22 cellular contexts compared by ENCODE assay signal in the genomic region with DNA sequence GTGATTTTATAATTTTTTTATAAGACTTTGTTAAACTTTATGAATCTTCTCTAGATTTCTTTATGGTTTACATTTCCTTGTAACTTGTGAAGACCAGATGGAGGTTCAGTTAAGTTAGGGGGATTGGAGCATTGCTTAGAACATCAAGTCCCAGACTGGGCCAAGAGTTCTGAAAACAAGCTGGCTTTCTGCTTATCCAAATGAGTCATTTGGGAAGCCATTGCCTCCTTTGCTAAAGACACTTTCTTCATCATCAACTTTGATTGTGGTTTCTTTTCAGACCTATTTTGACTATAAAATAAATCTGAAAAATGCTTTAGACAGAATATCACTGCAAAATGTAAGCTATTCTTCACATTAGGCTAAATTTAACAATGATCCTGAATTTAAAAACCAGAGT.
DNase-seq lines count a peak whose midpoint lies in the region; ATAC-seq and TF ChIP-seq lines count a peak whose summit lies in the region.
"Had no signal": no experiment of that assay in that cellular context is flagged by ENCODE, and none has a peak within 500 bp of the region (broad histone marks: within the 10 kb centered on the region; RNA-seq: fewer than 3 reads in every experiment).

No MANE protein-coding gene starts in this region.

- H2AFZ ChIP-seq in GM23338, result peak overlapping the region; percentile 9; the same call in 1 of the 2 replicates

- peaks cover 18% of the 10 kb centered on the region for H3K4me1 Mint-ChIP-seq in GM23338
- no peaks in the 10 kb centered on the region for H3K4me1 Mint-ChIP-seq in stimulated activated effector memory CD8-positive, alpha-beta T cell treated with anti-CD3 and anti-CD28 coated beads, Interleukin-12 subunit alpha, Interleukin-12 subunit beta, amount 100 ng/mL, for 72 hours
- H3K4me1 Mint-ChIP-seq: B cell had no signal

- no peak overlapping the region for H3K4me3 Mint-ChIP-seq in GM23338
- H3K4me3 Mint-ChIP-seq in stimulated activated effector memory CD8-positive, alpha-beta T cell treated with anti-CD3 and anti-CD28 coated beads, Interleukin-12 subunit alpha, Interleukin-12 subunit beta, amount 100 ng/mL, for 72 hours, result no peak overlapping the region
- H3K4me3 Mint-ChIP-seq: B cell, CD14-positive monocyte had no signal

- H3K4me2 ChIP-seq in GM23338, result no peak overlapping the region

- no peak for TF ChIP-seq POLR2A in suprapubic skin (IDR thresholded peaks at IDR 0.05)

- H3K4me1 ChIP-seq in GM23338 (ENCODE audit: insufficient read depth), result no peaks in the 10 kb centered on the region
- peaks cover 3% of the 10 kb centered on the region for H3K4me1 ChIP-seq in suprapubic skin

- DNase-seq in GM23338 (ENCODE audit: low spot score), result no peak
- DNase-seq in amniotic epithelial cell (ENCODE audit: low read depth), result peak; percentile 46
- peak; percentile 24 for DNase-seq in fibroblast of peridontal ligament (ENCODE audit: extremely low read depth)
- DNase-seq in suprapubic skin (ENCODE audit: low spot score in 2 of 2), result no peak
- no peak for DNase-seq in stimulated activated effector memory CD8-positive, alpha-beta T cell treated with anti-CD3 and anti-CD28 coated beads, Interleukin-12 subunit alpha, Interleukin-12 subunit beta, amount 100 ng/mL, for 72 hours (ENCODE audit: low spot score in 2 of 2)
- no peak for DNase-seq in hypothalamus (lab: John Stamatoyannopoulos, UW)
- DNase-seq: EL; HCEC 1CT; KG1; NCI-H1105; NCI-H146; NCI-H2029; NCI-H2227 treated with DMSO at 0.1 percent for 48 hours; NCI-H510A treated with DMSO at 0.1 percent for 48 hours; NCI-H748 treated with DMSO at 0.1 percent for 48 hours; NK-92 treated with Interleukin-12 subunit alpha and Interleukin-12 subunit beta, amount 100 ng/mL, for 24 hours; SIG-M5 had no signal

- H3K9me3 Mint-ChIP-seq in GM23338, result no peaks in the 10 kb centered on the region; the same call in 2 of the 3 replicates
- peaks cover 2% of the 10 kb centered on the region for H3K9me3 Mint-ChIP-seq in stimulated activated effector memory CD8-positive, alpha-beta T cell treated with anti-CD3 and anti-CD28 coated beads, Interleukin-12 subunit alpha, Interleukin-12 subunit beta, amount 100 ng/mL, for 72 hours

- H3K27ac Mint-ChIP-seq in GM23338, result no peak overlapping the region
- H3K27ac Mint-ChIP-seq in stimulated activated effector memory CD8-positive, alpha-beta T cell treated with anti-CD3 and anti-CD28 coated beads, Interleukin-12 subunit alpha, Interleukin-12 subunit beta, amount 100 ng/mL, for 72 hours, result no peak overlapping the region
- H3K27ac Mint-ChIP-seq: B cell, CD14-positive monocyte had no signal

- no peaks in the 10 kb centered on the region for H4K20me1 ChIP-seq in GM23338 (replicated peaks; ENCODE audit: insufficient read depth)

- ATAC-seq in GM23338 (no peak), HG03342 (IDR thresholded peaks at IDR 0.05; ENCODE audit: unreplicated experiment) (no peak)
- no peak for ATAC-seq in stimulated activated effector memory CD8-positive, alpha-beta T cell treated with anti-CD3 and anti-CD28 coated beads, Interleukin-12 subunit alpha, Interleukin-12 subunit beta, amount 100 ng/mL, for 72 hours
- ATAC-seq: SK-N-SH treated with all-trans-retinoic acid at 6 μM for 48 hours had no signal

- H3K27ac ChIP-seq in GM23338 (ENCODE audit: low read depth), result no peak overlapping the region
- peak overlapping the region; percentile 5 for H3K27ac ChIP-seq in suprapubic skin
- H3K27ac ChIP-seq: HL-60 had no signal

- no peak overlapping the region for H3K4me3 ChIP-seq in GM23338
- no peak overlapping the region for H3K4me3 ChIP-seq in suprapubic skin

- no peaks in the 10 kb centered on the region for H3K79me2 ChIP-seq in GM23338 (replicated peaks; ENCODE audit: insufficient read depth)

- H3K9me3 ChIP-seq in suprapubic skin, result no peaks in the 10 kb centered on the region

- H3K36me3 ChIP-seq in GM23338 (ENCODE audit: insufficient read depth) (no peaks in the 10 kb centered on the region), suprapubic skin (no peaks in the 10 kb centered on the region)

- TF ChIP-seq EP300 in suprapubic skin (IDR thresholded peaks at IDR 0.05), result no peak

- TF ChIP-seq CTCF in GM23338 (conservative IDR thresholded peaks at IDR 0.05; ENCODE audit: low read depth in 2 of 2) (no peak), suprapubic skin (IDR thresholded peaks at IDR 0.05) (no peak)

- H3F3A ChIP-seq in GM23338 (replicated peaks; ENCODE audit: low read depth), result no peaks in the 10 kb centered on the region

- H3K27me3 ChIP-seq in GM23338 (ENCODE audit: insufficient read depth), result no peaks in the 10 kb centered on the region
- no peaks in the 10 kb centered on the region for H3K27me3 ChIP-seq in suprapubic skin

- H3K27me3 Mint-ChIP-seq in GM23338 (ENCODE audit: insufficient read depth, low read depth, poor library complexity), result peaks cover 2% of the 10 kb centered on the region
- H3K27me3 Mint-ChIP-seq: B cell had no signal

- no peaks in the 10 kb centered on the region for H3K36me3 Mint-ChIP-seq in GM23338 (ENCODE audit: low read depth)
- H3K36me3 Mint-ChIP-seq in stimulated activated effector memory CD8-positive, alpha-beta T cell treated with anti-CD3 and anti-CD28 coated beads, Interleukin-12 subunit alpha, Interleukin-12 subunit beta, amount 100 ng/mL, for 72 hours, result no peaks in the 10 kb centered on the region
- H3K36me3 Mint-ChIP-seq: CD14-positive monocyte had no signal

- H3K9me2 ChIP-seq in GM23338 (ENCODE audit: insufficient read depth), result no peaks in the 10 kb centered on the region; the same call in 1 of the 2 replicates

TF ChIP-seq in GM23338, 12 proteins besides CTCF, POLR2A, EP300 and RAD21:
- TF ChIP-seq NANOG (IDR thresholded peaks at IDR 0.05; ENCODE audit: borderline replicate concordance) (no peak), JUNB (IDR thresholded peaks at IDR 0.05; ENCODE audit: unreplicated experiment) (no peak), EZH2 (IDR thresholded peaks at IDR 0.05; ENCODE audit: low read depth, unreplicated experiment) (no peak), ZNF462 (CRISPR knock-in tag; IDR thresholded peaks at IDR 0.05) (no peak)

Comparison
In these comparisons a context has a peak if more than half of its experiments do, and no peak if none do; other contexts are left out.
1. DNase-seq: peak in amniotic epithelial cell (single experiment) and fibroblast of peridontal ligament (single experiment); none in GM23338 (single experiment), suprapubic skin (0 of 2), stimulated activated effector memory CD8-positive, alpha-beta T cell treated with anti-CD3 and anti-CD28 coated beads, Interleukin-12 subunit alpha, Interleukin-12 subunit beta, amount 100 ng/mL, for 72 hours (0 of 2) and hypothalamus (0 of 51).